14 cellular contexts compared by ENCODE assay signal in the genomic region with DNA sequence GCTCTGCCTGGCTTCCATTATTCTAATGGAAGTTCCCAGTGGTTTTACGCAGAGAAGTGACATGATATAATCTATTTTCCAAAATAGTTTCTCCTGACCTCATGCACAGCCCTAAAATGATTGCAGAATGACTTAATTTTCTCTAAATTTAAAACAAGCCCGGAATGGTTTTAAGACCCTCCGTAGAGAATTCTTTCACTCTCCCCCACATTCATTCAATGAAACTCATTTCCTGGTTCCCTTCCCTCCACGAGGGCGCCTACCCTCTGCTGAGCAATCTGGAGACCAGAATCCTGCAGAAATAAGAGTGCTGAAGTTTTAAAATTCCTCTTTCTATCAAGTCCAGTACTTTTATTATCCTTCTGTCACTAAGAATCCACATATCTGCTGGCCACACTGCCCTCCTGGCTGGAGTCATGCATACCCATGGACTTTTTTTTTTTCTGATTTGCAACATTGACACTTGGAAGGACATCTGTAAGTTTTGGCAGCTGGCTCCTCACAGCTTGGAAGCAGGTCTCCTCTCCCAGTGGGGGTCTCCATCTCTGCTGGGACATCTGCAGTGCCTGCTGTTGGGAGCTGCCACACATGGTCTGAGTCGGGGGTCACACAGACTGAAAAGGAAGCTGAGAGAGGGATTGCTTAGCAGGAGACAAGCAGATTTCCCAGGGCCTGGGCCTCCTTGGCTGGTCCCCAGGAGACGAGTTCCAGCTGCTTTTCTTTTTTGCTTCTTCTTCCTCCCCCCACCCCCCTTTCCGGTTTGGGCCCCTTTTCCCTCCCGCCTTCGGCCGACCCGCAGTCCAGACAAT.
DNase-seq lines count a peak whose midpoint lies in the region; ATAC-seq and TF ChIP-seq lines count a peak whose summit lies in the region.
"Had no signal": no experiment of that assay in that cellular context is flagged by ENCODE, and none has a peak within 500 bp of the region (broad histone marks: within the 10 kb centered on the region; RNA-seq: fewer than 3 reads in every experiment).

No MANE protein-coding gene starts in this region.

- ATAC-seq in HG03135 (IDR thresholded peaks at IDR 0.05; ENCODE audit: unreplicated experiment) (no peak), HG03378 (IDR thresholded peaks at IDR 0.05; ENCODE audit: unreplicated experiment) (no peak)
- ATAC-seq: right lobe of liver had no signal

- no peaks in the 10 kb centered on the region for H3K4me1 Mint-ChIP-seq in activated T-helper 2 cell treated with anti-CD3 and anti-CD28 coated beads, Interferon-gamma antibody, Interleukin-2, Interleukin-4, amounts not matched to agents 10 μg/mL and 5 μg/mL and 100 μg/mL, durations not matched to agents 14 hours and 24 hours and 36 hours (ENCODE audit: low read depth)
- H3K4me1 Mint-ChIP-seq: memory B cell had no signal

- peak; percentile 16 for TF ChIP-seq CTCF in astrocyte of the cerebellum (IDR thresholded peaks at IDR 0.05; ENCODE audit: low read depth, low read length, missing control alignments)
- TF ChIP-seq CTCF in left ventricle myocardium inferior (IDR thresholded peaks at IDR 0.05; ENCODE audit: borderline replicate concordance): no peak
- no peak for TF ChIP-seq CTCF in esophagus muscularis mucosa (IDR thresholded peaks at IDR 0.05)

- H3K4me3 ChIP-seq in astrocyte of the cerebellum (ENCODE audit: low read depth, low read length): no peak overlapping the region
- H3K4me3 ChIP-seq in left ventricle myocardium inferior: no peak overlapping the region
- no peak overlapping the region for H3K4me3 ChIP-seq in esophagus muscularis mucosa
- H3K4me3 ChIP-seq: BLaER1 treated with 17β-estradiol and CSF1 and Interleukin-3, amounts not matched to agents 10 nM and 100 nM; right lobe of liver; SJSA1 had no signal

- DNase-seq in EH (ENCODE audit: low read depth) (peak; percentile 98), astrocyte of the cerebellum (ENCODE audit: low read depth) (peak; percentile 24), left ventricle myocardium inferior (peak; percentile 45), posterior vena cava (ENCODE audit: low spot score) (peak; percentile 72), esophagus muscularis mucosa (ENCODE audit: extremely low spot score) (no peak)
- DNase-seq in activated T-helper 2 cell treated with anti-CD3 and anti-CD28 coated beads, Interferon-gamma antibody, Interleukin-2, Interleukin-4, amounts not matched to agents 10 μg/mL and 5 μg/mL and 100 μg/mL, durations not matched to agents 14 hours and 24 hours and 36 hours (ENCODE audit: low spot score): no peak
- DNase-seq: NCI-H1092, right lobe of liver had no signal

- H3K27me3 Mint-ChIP-seq in activated T-helper 2 cell treated with anti-CD3 and anti-CD28 coated beads, Interferon-gamma antibody, Interleukin-2, Interleukin-4, amounts not matched to agents 10 μg/mL and 5 μg/mL and 100 μg/mL, durations not matched to agents 14 hours and 24 hours and 36 hours (ENCODE audit: low read depth): no peaks in the 10 kb centered on the region

- H3K27ac ChIP-seq in left ventricle myocardium inferior (replicated peaks) (peak overlapping the region; percentile 76), esophagus muscularis mucosa (replicated peaks in 1 of 4) (peak overlapping the region in 1 of 4 donors; percentile 7)
- H3K27ac ChIP-seq: BLaER1 treated with 17β-estradiol and CSF1 and Interleukin-3, amounts not matched to agents 10 nM and 100 nM; right lobe of liver; SJSA1 had no signal

- intact Hi-C loops in left ventricle myocardium inferior (cut with micrococcal nuclease) (no loop called here), posterior vena cava (cut with DNase I) (no loop called here), esophagus muscularis mucosa (cut with DNase I) (no loop called here)
- intact Hi-C loops in activated T-helper 2 cell treated with anti-CD3 and anti-CD28 coated beads, Interferon-gamma antibody, Interleukin-2, Interleukin-4, amounts not matched to agents 10 μg/mL and 5 μg/mL and 100 μg/mL, durations not matched to agents 14 hours and 24 hours and 36 hours (cut with micrococcal nuclease): no loop called here

- H3K27me3 ChIP-seq in left ventricle myocardium inferior (ENCODE audit: low read depth): no peaks in the 10 kb centered on the region
- no peaks in the 10 kb centered on the region for H3K27me3 ChIP-seq in esophagus muscularis mucosa
- H3K27me3 ChIP-seq: BLaER1 treated with 17β-estradiol and CSF1 and Interleukin-3, amounts not matched to agents 10 nM and 100 nM; right lobe of liver; SJSA1 had no signal

- in situ Hi-C loops in astrocyte of the cerebellum (cut with HindIII; ENCODE audit: low sequenced_read_pairs): no loop called here

- peaks cover 28% of the 10 kb centered on the region for H3K9me3 ChIP-seq in left ventricle myocardium inferior (replicated peaks)
- H3K9me3 ChIP-seq in esophagus muscularis mucosa: peaks cover 0 to 12% (median 9%) of the 10 kb centered on the region in 4 donors
- H3K9me3 ChIP-seq: right lobe of liver, SJSA1 had no signal

- H3K4me3 Mint-ChIP-seq in activated T-helper 2 cell treated with anti-CD3 and anti-CD28 coated beads, Interferon-gamma antibody, Interleukin-2, Interleukin-4, amounts not matched to agents 10 μg/mL and 5 μg/mL and 100 μg/mL, durations not matched to agents 14 hours and 24 hours and 36 hours (ENCODE audit: low read depth): no peak overlapping the region
- H3K4me3 Mint-ChIP-seq: activated T-helper 1 cell treated with anti-CD3 and anti-CD28 coated beads, Interleukin-12 subunit alpha, Interleukin-12 subunit beta, Interleukin-2, Interleukin-4 antibody, amounts not matched to agents 30 ng/mL and 10 ng/mL and 1 ng/mL, durations not matched to agents 14 hours and 24 hours and 36 hours; memory B cell had no signal

- TF ChIP-seq POLR2A in esophagus muscularis mucosa (IDR thresholded peaks at IDR 0.05; ENCODE audit: low read depth): no peak

- TF ChIP-seq EP300 in esophagus muscularis mucosa (IDR thresholded peaks at IDR 0.05): no peak

- H3K4me1 ChIP-seq in left ventricle myocardium inferior: peaks cover 28% of the 10 kb centered on the region
- H3K4me1 ChIP-seq in esophagus muscularis mucosa: peaks cover 0 to 6% (median 0%) of the 10 kb centered on the region in 4 donors
- H3K4me1 ChIP-seq: BLaER1 treated with 17β-estradiol and CSF1 and Interleukin-3, amounts not matched to agents 10 nM and 100 nM had no signal

- H3K9me3 Mint-ChIP-seq in activated T-helper 2 cell treated with anti-CD3 and anti-CD28 coated beads, Interferon-gamma antibody, Interleukin-2, Interleukin-4, amounts not matched to agents 10 μg/mL and 5 μg/mL and 100 μg/mL, durations not matched to agents 14 hours and 24 hours and 36 hours: peaks cover 4% of the 10 kb centered on the region
- H3K9me3 Mint-ChIP-seq: activated T-helper 1 cell treated with anti-CD3 and anti-CD28 coated beads, Interleukin-12 subunit alpha, Interleukin-12 subunit beta, Interleukin-2, Interleukin-4 antibody, amounts not matched to agents 30 ng/mL and 10 ng/mL and 1 ng/mL, durations not matched to agents 14 hours and 24 hours and 36 hours had no signal

- 49% methylated on average over 12 of the region's 12 CpGs for WGBS in esophagus muscularis mucosa

- H3K36me3 ChIP-seq in left ventricle myocardium inferior (no peaks in the 10 kb centered on the region), esophagus muscularis mucosa (no peaks in the 10 kb centered on the region)
- H3K36me3 ChIP-seq: BLaER1 treated with 17β-estradiol and CSF1 and Interleukin-3, amounts not matched to agents 10 nM and 100 nM; right lobe of liver; SJSA1 had no signal

- H3K36me3 Mint-ChIP-seq in activated T-helper 2 cell treated with anti-CD3 and anti-CD28 coated beads, Interferon-gamma antibody, Interleukin-2, Interleukin-4, amounts not matched to agents 10 μg/mL and 5 μg/mL and 100 μg/mL, durations not matched to agents 14 hours and 24 hours and 36 hours (ENCODE audit: low read depth): no peaks in the 10 kb centered on the region
- H3K36me3 Mint-ChIP-seq: memory B cell had no signal

- H3K27ac Mint-ChIP-seq in activated T-helper 2 cell treated with anti-CD3 and anti-CD28 coated beads, Interferon-gamma antibody, Interleukin-2, Interleukin-4, amounts not matched to agents 10 μg/mL and 5 μg/mL and 100 μg/mL, durations not matched to agents 14 hours and 24 hours and 36 hours: no peak overlapping the region
- H3K27ac Mint-ChIP-seq: activated T-helper 1 cell treated with anti-CD3 and anti-CD28 coated beads, Interleukin-12 subunit alpha, Interleukin-12 subunit beta, Interleukin-2, Interleukin-4 antibody, amounts not matched to agents 30 ng/mL and 10 ng/mL and 1 ng/mL, durations not matched to agents 14 hours and 24 hours and 36 hours; memory B cell had no signal

Comparison
In these comparisons a context has a peak if more than half of its experiments do, and no peak if none do; other contexts are left out.
1. DNase-seq: peak in EH (single experiment), astrocyte of the cerebellum (single experiment), left ventricle myocardium inferior (single experiment) and posterior vena cava (single experiment); none in activated T-helper 2 cell treated with anti-CD3 and anti-CD28 coated beads, Interferon-gamma antibody, Interleukin-2, Interleukin-4, amounts not matched to agents 10 μg/mL and 5 μg/mL and 100 μg/mL, durations not matched to agents 14 hours and 24 hours and 36 hours (single experiment) and esophagus muscularis mucosa (single experiment).